8 cellular contexts compared by ENCODE assay signal in genomic region chr2:111121873-111122630, GRCh38. TPM values are rescaled to one million over a fixed set of nuclear protein-coding genes. Genes with fewer than 3 reads are reported as not detected.
A peak's percentile ranks its signal among the peaks of the same experiment; 100 is the strongest.
DNase-seq lines count a peak whose midpoint lies in the region; TF ChIP-seq lines count a peak whose summit lies in the region.

No MANE protein-coding gene starts in this region.

- H3K27me3 ChIP-seq in H9 (ENCODE audit: insufficient read depth, low read length) (peaks cover 30% of the 10 kb centered on the region), thymus (ENCODE audit: control insufficient read depth, insufficient read depth) (peaks cover 35% of the 10 kb centered on the region)

- no peak overlapping the region for H2BK5ac ChIP-seq in H9 (ENCODE audit: insufficient read length, low read length)

- H4K5ac ChIP-seq in H9 (ENCODE audit: insufficient read length, low read depth, low read length), result no peak overlapping the region

- peak overlapping the region; percentile 86 to 93 for H3K4me3 Mint-ChIP-seq in H9
- H3K4me3 Mint-ChIP-seq in activated naive CD4-positive, alpha-beta T cell treated with anti-CD3 and anti-CD28 coated beads, Interleukin-2, amount 50 U/mL, for 24 hours, result peak overlapping the region; percentile 90

- H3K18ac ChIP-seq in H9 (ENCODE audit: insufficient read length, low read depth, low read length), result peak overlapping the region; percentile 64

- peak overlapping the region; percentile 85 for H3K14ac ChIP-seq in H9 (ENCODE audit: insufficient read depth, low read length)

- H3K27ac ChIP-seq in H9 (ENCODE audit: insufficient read length, low read depth, low read length) (no peak overlapping the region), thymus (ENCODE audit: low read depth) (peak overlapping the region; percentile 88)

- H3K9ac ChIP-seq in ES-I3 (ENCODE audit: low read depth, low read length) (peak overlapping the region; percentile 86; the same call in 1 of the 2 replicates), H9 (ENCODE audit: extremely low read depth, insufficient read length, low read length) (peak overlapping the region; percentile 83)

- no peak overlapping the region for H3K4ac ChIP-seq in H9 (ENCODE audit: low read depth, low read length)

- in situ Hi-C loops in SK-MEL-5 (cut with HindIII; ENCODE audit: low pct_unique_long_range_greater_than_20kb, low sequenced_read_pairs), result no loop called here

- H3K4me1 Mint-ChIP-seq in H9, result peaks cover 25 to 29% of the 10 kb centered on the region in 2 experiments
- peaks cover 55% of the 10 kb centered on the region for H3K4me1 Mint-ChIP-seq in activated naive CD4-positive, alpha-beta T cell treated with anti-CD3 and anti-CD28 coated beads, Interleukin-2, amount 50 U/mL, for 24 hours

- no peak overlapping the region for H4K91ac ChIP-seq in H9 (ENCODE audit: insufficient read length, low read depth, low read length)

- no peak overlapping the region; the same call in 1 of the 2 replicates for H2BK15ac ChIP-seq in H9 (ENCODE audit: low read depth, low read length)

- H3K36me3 Mint-ChIP-seq in H9 (ENCODE audit: insufficient read depth in 1 of 3, low read depth in 3 of 3), result peaks cover 15 to 34% (median 33%) of the 10 kb centered on the region in 3 experiments
- H3K36me3 Mint-ChIP-seq in activated naive CD4-positive, alpha-beta T cell treated with anti-CD3 and anti-CD28 coated beads, Interleukin-2, amount 50 U/mL, for 24 hours, result peaks cover 18% of the 10 kb centered on the region

- H3K79me1 ChIP-seq in H9 (ENCODE audit: insufficient read depth, low read depth, low read length, poor library complexity, severe bottlenecking), result peaks cover 4% of the 10 kb centered on the region

- H3K27ac Mint-ChIP-seq in H9, result peak overlapping the region in 1 of 3 experiments; percentile 79; a peak in 1 of 7 replicates
- peak overlapping the region; percentile 62 for H3K27ac Mint-ChIP-seq in activated naive CD4-positive, alpha-beta T cell treated with anti-CD3 and anti-CD28 coated beads, Interleukin-2, amount 50 U/mL, for 24 hours

- H3K4me2 ChIP-seq in H9 (ENCODE audit: insufficient read depth, insufficient read length, low read length), result peak overlapping the region; percentile 78

- no peak overlapping the region for H4K8ac ChIP-seq in H9 (replicated peaks; ENCODE audit: insufficient read length, low read depth, low read length)

- H3K9me3 ChIP-seq in ES-I3 (ENCODE audit: control insufficient read depth, insufficient read depth, low read length) (no peaks in the 10 kb centered on the region), H9 (ENCODE audit: control insufficient read depth, low read depth, low read length) (no peaks in the 10 kb centered on the region), thymus (ENCODE audit: control insufficient read depth) (no peaks in the 10 kb centered on the region)

- no peak overlapping the region for H3T11ph ChIP-seq in H9 (ENCODE audit: low read length)

- H3K56ac ChIP-seq in H9 (ENCODE audit: insufficient read length, low read depth, low read length), result no peak overlapping the region

- H2BK20ac ChIP-seq in H9 (ENCODE audit: low read depth, low read length, poor library complexity, severe bottlenecking), result no peak overlapping the region

- H3K4me1 ChIP-seq in ES-I3 (ENCODE audit: insufficient read depth, low read length) (no peaks in the 10 kb centered on the region), H9 (ENCODE audit: insufficient read depth, low read length) (no peaks in the 10 kb centered on the region), thymus (ENCODE audit: control insufficient read depth, insufficient read depth, low read length) (peaks cover 23% of the 10 kb centered on the region)

- H3K79me2 ChIP-seq in H9 (ENCODE audit: insufficient read depth, low read length), result no peaks in the 10 kb centered on the region

- no CpG with 5 or more reads among the region's 90 CpGs for WGBS in H9 (ENCODE audit: extremely low coverage, insufficient read length, low lambda C conversion rate)
- under 1% methylated on average over 90 of the region's 90 CpGs for WGBS in thymus

- H2BK120ac ChIP-seq in H9 (ENCODE audit: low read depth, low read length, poor library complexity, severe bottlenecking), result no peak overlapping the region

- H2AFZ ChIP-seq in H9 (ENCODE audit: low read length), result no peak overlapping the region

- H3K36me3 ChIP-seq in ES-I3 (ENCODE audit: insufficient read depth, low read length), result peaks cover 9% of the 10 kb centered on the region; the same call in 1 of the 2 replicates
- peaks cover 21% of the 10 kb centered on the region for H3K36me3 ChIP-seq in thymus (ENCODE audit: control insufficient read depth, insufficient read depth)

- H3K23me2 ChIP-seq in H9 (ENCODE audit: insufficient read length, low read depth, low read length, poor library complexity, severe bottlenecking), result peaks cover 48% of the 10 kb centered on the region

- DNase-seq in H9, result peak; percentile 88
- DNase-seq in M059J (ENCODE audit: low read depth), result peak; percentile 86
- DNase-seq in SK-MEL-5 (ENCODE audit: low read depth, low spot score), result peak; percentile 82
- DNase-seq in glomerular visceral epithelial cell (ENCODE audit: extremely low spot score), result peak; percentile 93
- peak; percentile 79 for DNase-seq in occipital lobe (lab: John Stamatoyannopoulos, UW)

- peaks cover 3 to 5% of the 10 kb centered on the region in 2 experiments; a peak in 4 of 5 replicates for H3K9me3 Mint-ChIP-seq in H9
- H3K9me3 Mint-ChIP-seq in activated naive CD4-positive, alpha-beta T cell treated with anti-CD3 and anti-CD28 coated beads, Interleukin-2, amount 50 U/mL, for 24 hours, result no peaks in the 10 kb centered on the region

- peak overlapping the region; percentile 77 for H3K4me3 ChIP-seq in thymus (ENCODE audit: low read length)

- no peak for TF ChIP-seq CTCF in H9 (conservative IDR thresholded peaks at IDR 0.05)

- no peaks in the 10 kb centered on the region for H4K20me1 ChIP-seq in H9 (ENCODE audit: control insufficient read depth, insufficient read depth, insufficient read length)

- no peak overlapping the region for H2BK12ac ChIP-seq in H9 (ENCODE audit: insufficient read length, low read depth, low read length)

- peaks cover 42% of the 10 kb centered on the region for H3K27me3 Mint-ChIP-seq in H9 (ENCODE audit: low read depth)
- peaks cover 11% of the 10 kb centered on the region for H3K27me3 Mint-ChIP-seq in activated naive CD4-positive, alpha-beta T cell treated with anti-CD3 and anti-CD28 coated beads, Interleukin-2, amount 50 U/mL, for 24 hours

- H3K23ac ChIP-seq in H9 (ENCODE audit: insufficient read length, low read depth, low read length), result no peak overlapping the region

- H2AK5ac ChIP-seq in H9 (ENCODE audit: insufficient read length, low read length), result no peak overlapping the region

RNA-seq across cellular contexts. Expression of gene BCL2L11, which starts 1.3 kb away (rescaled TPM):
- total RNA-seq in H9 (2021), result 18.9 and 21.2 TPM in 2 replicates
- total RNA-seq in M059J (2014; rRNA removed; shearing (Covaris generic)), result 6.5 and 7.6 TPM in 2 replicates
- total RNA-seq in SK-MEL-5 (2014; rRNA removed; shearing (Covaris generic)), result 5.2 and 5.4 TPM in 2 replicates
- polyA plus RNA-seq in SK-MEL-5 (2015; cell fraction: cytosol; rRNA removed), result 7.6 and 9.7 TPM in 2 replicates
- polyA plus RNA-seq in SK-MEL-5 (2015; cell fraction: nucleus; rRNA removed), result 9.1 and 10.7 TPM in 2 replicates
- total RNA-seq in occipital lobe, result 3.7 TPM
- 47.6 TPM for polyA plus RNA-seq in thymus
